In the genomic region with DNA sequence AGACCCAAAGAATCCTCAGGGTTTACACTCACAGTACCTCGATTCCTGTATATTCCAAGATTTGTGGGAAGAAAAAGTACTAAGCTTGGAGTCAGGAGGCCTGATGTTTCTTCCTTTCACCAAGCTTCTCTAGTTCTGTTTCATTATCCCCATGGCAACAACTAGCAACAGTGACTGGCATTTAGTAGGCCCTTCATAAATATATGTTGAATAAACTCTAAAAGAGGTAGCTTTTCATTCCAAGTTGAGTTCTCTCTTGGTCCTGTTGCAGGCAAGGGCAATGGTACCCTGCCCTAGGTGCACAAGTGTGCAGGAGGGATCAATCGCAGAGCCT, we compare ENCODE assay signal across 8 cellular contexts. TPM values are rescaled to one million over a fixed set of nuclear protein-coding genes. Genes with fewer than 3 reads are reported as not detected.
DNase-seq lines count a peak whose midpoint lies in the region; ATAC-seq and TF ChIP-seq lines count a peak whose summit lies in the region.

No MANE protein-coding gene starts in this region.

- H3K36me3 Mint-ChIP-seq in CD4-positive, alpha-beta memory T cell = peaks cover 8 to 39% of the 10 kb centered on the region in 2 donors
- H3K36me3 Mint-ChIP-seq in activated CD8-positive, alpha-beta T cell treated with anti-CD3 and anti-CD28 coated beads for 36 hours (ENCODE audit: low read depth) = peaks cover 34% of the 10 kb centered on the region

- ATAC-seq in HG03139 (IDR thresholded peaks at IDR 0.05; ENCODE audit: unreplicated experiment) (peak; percentile 5), GM18868 (IDR thresholded peaks at IDR 0.05; ENCODE audit: unreplicated experiment) (no peak)
- ATAC-seq in activated CD8-positive, alpha-beta T cell treated with anti-CD3 and anti-CD28 coated beads for 36 hours = peak; percentile 14

- H3K9me3 ChIP-seq in CD4-positive, alpha-beta memory T cell (ENCODE audit: control insufficient read depth in 1 of 2, low read length in 2 of 2) = no peaks in the 10 kb centered on the region
- H3K9me3 ChIP-seq in right atrium auricular region (no peaks in the 10 kb centered on the region), skeletal muscle satellite cell (replicated peaks; ENCODE audit: low read length) (no peaks in the 10 kb centered on the region)

- H3K27ac ChIP-seq in CD4-positive, alpha-beta memory T cell (ENCODE audit: low read depth, low read length) = peak overlapping the region; percentile 82
- H3K27ac ChIP-seq in right atrium auricular region = peak overlapping the region; percentile 90 to 91

- no peaks in the 10 kb centered on the region for H3K27me3 ChIP-seq in CD4-positive, alpha-beta memory T cell (ENCODE audit: insufficient read depth, low read length)
- H3K27me3 ChIP-seq in right atrium auricular region (no peaks in the 10 kb centered on the region), skeletal muscle satellite cell (ENCODE audit: control insufficient read depth, insufficient read depth, low read length) (no peaks in the 10 kb centered on the region)

- DNase-seq in CD4-positive, alpha-beta memory T cell = no peak
- DNase-seq in activated CD8-positive, alpha-beta T cell treated with anti-CD3 and anti-CD28 coated beads for 36 hours = no peak
- DNase-seq in right atrium auricular region (ENCODE audit: low spot score) (no peak), iPS-NIHi7 (ENCODE audit: extremely low spot score) (no peak), islet precursor cell (no peak)

- no peaks in the 10 kb centered on the region for H3K9me3 Mint-ChIP-seq in CD4-positive, alpha-beta memory T cell
- H3K9me3 Mint-ChIP-seq in activated CD8-positive, alpha-beta T cell treated with anti-CD3 and anti-CD28 coated beads for 36 hours = no peaks in the 10 kb centered on the region

- H3K36me3 ChIP-seq in CD4-positive, alpha-beta memory T cell (ENCODE audit: insufficient read depth, low read length) = peaks cover 18% of the 10 kb centered on the region
- H3K36me3 ChIP-seq in right atrium auricular region = peaks cover 10% of the 10 kb centered on the region
- peaks cover 27% of the 10 kb centered on the region for H3K36me3 ChIP-seq in skeletal muscle satellite cell (ENCODE audit: insufficient read depth, low read length)

- intact Hi-C loops in CD4-positive, alpha-beta memory T cell (cut with micrococcal nuclease) = loop anchor here (1.0 kb wide), 2 partner anchors 15 to 37 kb away; a partner anchor contains a TSS
- intact Hi-C loops in activated CD8-positive, alpha-beta T cell treated with anti-CD3 and anti-CD28 coated beads for 36 hours (cut with micrococcal nuclease) = no loop called here

- peaks cover 45% of the 10 kb centered on the region for H3K4me1 ChIP-seq in CD4-positive, alpha-beta memory T cell (ENCODE audit: insufficient read depth, low read length)
- H3K4me1 ChIP-seq in right atrium auricular region (peaks cover 0 to 36% of the 10 kb centered on the region in 2 donors), skeletal muscle satellite cell (ENCODE audit: control insufficient read depth, insufficient read depth, low read length) (peaks cover 34% of the 10 kb centered on the region)

- no peaks in the 10 kb centered on the region for H3K27me3 Mint-ChIP-seq in CD4-positive, alpha-beta memory T cell
- no peaks in the 10 kb centered on the region for H3K27me3 Mint-ChIP-seq in activated CD8-positive, alpha-beta T cell treated with anti-CD3 and anti-CD28 coated beads for 36 hours

- H3K27ac Mint-ChIP-seq in CD4-positive, alpha-beta memory T cell = peak overlapping the region; percentile 96 to 99 (median 98)
- peak overlapping the region; percentile 97 for H3K27ac Mint-ChIP-seq in activated CD8-positive, alpha-beta T cell treated with anti-CD3 and anti-CD28 coated beads for 36 hours

- peak overlapping the region; percentile 91 to 98 (median 94) for H3K4me3 Mint-ChIP-seq in CD4-positive, alpha-beta memory T cell
- peak overlapping the region; percentile 92 for H3K4me3 Mint-ChIP-seq in activated CD8-positive, alpha-beta T cell treated with anti-CD3 and anti-CD28 coated beads for 36 hours

- peaks cover 35 to 48% (median 42%) of the 10 kb centered on the region in 4 donors for H3K4me1 Mint-ChIP-seq in CD4-positive, alpha-beta memory T cell
- H3K4me1 Mint-ChIP-seq in activated CD8-positive, alpha-beta T cell treated with anti-CD3 and anti-CD28 coated beads for 36 hours (ENCODE audit: low read depth) = peaks cover 36% of the 10 kb centered on the region

- H3K4me2 ChIP-seq in skeletal muscle satellite cell (ENCODE audit: low read length) = peak overlapping the region; percentile 87

- CTCF ChIA-PET in CD4-positive, alpha-beta memory T cell (lab: Charles Lee; ENCODE audit: partially characterized antibody) = interaction anchor here (0.8 to 2.1 kb wide), 4 partner anchors 11 to 104 kb away, joined by 3 to 18 read pairs (median 4); a partner anchor contains a TSS
- CTCF ChIA-PET in activated CD8-positive, alpha-beta T cell treated with anti-CD3 and anti-CD28 coated beads for 36 hours (lab: Charles Lee) = interaction anchor here (0.8 to 0.9 kb wide), 2 partner anchors 11 to 14 kb away, joined by 4 read pairs; no protein-coding TSS in a partner anchor

- TF ChIP-seq CTCF in activated CD8-positive, alpha-beta T cell treated with anti-CD3 and anti-CD28 coated beads for 36 hours (IDR thresholded peaks at IDR 0.05) = no peak
- no peak for TF ChIP-seq CTCF in right atrium auricular region (IDR thresholded peaks at IDR 0.05)

- POLR2A ChIA-PET in CD4-positive, alpha-beta memory T cell (lab: Charles Lee; ENCODE audit: partially characterized antibody) = interaction anchor here (0.8 to 4.9 kb wide), 13 partner anchors 8 to 1012 kb away, joined by 3 to 101 read pairs (median 4); a partner anchor contains a TSS
- POLR2A ChIA-PET in activated CD8-positive, alpha-beta T cell treated with anti-CD3 and anti-CD28 coated beads for 36 hours (lab: Charles Lee) = interaction anchor here (0.7 to 2.9 kb wide), 15 partner anchors 10 to 799 kb away, joined by 3 to 62 read pairs (median 4); a partner anchor contains a TSS

- peak overlapping the region; percentile 63 to 65 for H3K4me3 ChIP-seq in CD4-positive, alpha-beta memory T cell (ENCODE audit: low read length in 2 of 2)
- H3K4me3 ChIP-seq in right atrium auricular region (peak overlapping the region; percentile 81 to 93), skeletal muscle satellite cell (ENCODE audit: low read length) (peak overlapping the region; percentile 75)

- peak overlapping the region; percentile 82 for H3K9ac ChIP-seq in skeletal muscle satellite cell (ENCODE audit: low read depth, low read length)

RNA-seq across cellular contexts. Expression of a gene that starts 0.5 kb away (rescaled TPM):
- 100 to 1,000 TPM in 1 of 2 experiments, 10 to 100 TPM in 1; 98.4 to 105 TPM for total RNA-seq in CD4-positive, alpha-beta memory T cell
- 10 to 100 TPM; 69.8 to 76.7 TPM for polyA plus RNA-seq in CD4-positive, alpha-beta memory T cell
- 10 to 100 TPM; 71.1 to 74.3 TPM for total RNA-seq in activated CD8-positive, alpha-beta T cell treated with anti-CD3 and anti-CD28 coated beads for 36 hours
- total RNA-seq in right atrium auricular region = 10 to 100 TPM; 42.7 to 51.8 TPM
- 64.9 and 85.6 TPM in 2 replicates for total RNA-seq in skeletal muscle satellite cell (2012; rRNA removed)

RNA-seq across cellular contexts. Expression of a gene that starts 15.1 kb away (rescaled TPM):
- 10 to 100 TPM; 28.6 to 30.6 TPM for total RNA-seq in CD4-positive, alpha-beta memory T cell
- polyA plus RNA-seq in CD4-positive, alpha-beta memory T cell = 100 to 1,000 TPM; 137 to 173 TPM
- total RNA-seq in activated CD8-positive, alpha-beta T cell treated with anti-CD3 and anti-CD28 coated beads for 36 hours = 100 to 1,000 TPM; 125 to 131 TPM
- 1,000 to 10,000 TPM in 1 of 2 donors, 100 to 1,000 TPM in 1; 419 to 1,068 TPM for total RNA-seq in right atrium auricular region
- 118 and 119 TPM in 2 replicates for total RNA-seq in skeletal muscle satellite cell (2012; rRNA removed)

RNA-seq across cellular contexts. Expression of a gene that starts 37.0 kb away (rescaled TPM):
- total RNA-seq in CD4-positive, alpha-beta memory T cell = 10 to 100 TPM; 55.6 to 59.4 TPM
- polyA plus RNA-seq in CD4-positive, alpha-beta memory T cell = 100 to 1,000 TPM; 106 to 115 TPM
- 10 to 100 TPM; 87.5 to 99.7 TPM for total RNA-seq in activated CD8-positive, alpha-beta T cell treated with anti-CD3 and anti-CD28 coated beads for 36 hours
- total RNA-seq in right atrium auricular region = 10 to 100 TPM; 67.2 to 91.6 TPM
- total RNA-seq in skeletal muscle satellite cell (2012; rRNA removed) = 83.1 and 103 TPM in 2 replicates
